8 cellular contexts compared by ENCODE assay signal in genomic region chr6:37565267-37566208, GRCh38.
DNase-seq lines count a peak whose midpoint lies in the region; ATAC-seq and TF ChIP-seq lines count a peak whose summit lies in the region.

No MANE protein-coding gene starts in this region.

- ATAC-seq in lower lobe of right lung (peak in 1 of 2 donors; percentile 17), HG02610 (IDR thresholded peaks at IDR 0.05; ENCODE audit: unreplicated experiment) (no peak)

- H3K27ac ChIP-seq in lower lobe of right lung (no peak overlapping the region), transverse colon (no peak overlapping the region)

- H3K4me1 ChIP-seq in lower lobe of right lung = peaks cover 10% of the 10 kb centered on the region
- peaks cover 0 to 7% (median 3%) of the 10 kb centered on the region in 4 donors for H3K4me1 ChIP-seq in transverse colon

- TF ChIP-seq EP300 in transverse colon (IDR thresholded peaks at IDR 0.05; ENCODE audit: low read depth) = no peak

- TF ChIP-seq POLR2A in transverse colon (IDR thresholded peaks at IDR 0.05) = no peak

- H3K4me3 ChIP-seq in astrocyte of the spinal cord (ENCODE audit: low read depth, low read length) (peak overlapping the region; percentile 43), lower lobe of right lung (peak overlapping the region; percentile 37), transverse colon (peak overlapping the region in 2 of 4 donors; percentile 13 to 40)

- H3K27me3 ChIP-seq in lower lobe of right lung (ENCODE audit: low read depth) (peaks cover 35% of the 10 kb centered on the region), transverse colon (peaks cover 59% of the 10 kb centered on the region)

- intact Hi-C loops in lower lobe of right lung (cut with DNase I) = no loop called here
- intact Hi-C loops in transverse colon (cut with DNase I; ENCODE audit: low total_unique reads) = loop anchor here (5.0 to 10.0 kb wide), 3 partner anchors 81 to 241 kb away; no protein-coding TSS in a partner anchor

- H3K9me3 ChIP-seq in lower lobe of right lung = no peaks in the 10 kb centered on the region
- no peaks in the 10 kb centered on the region for H3K9me3 ChIP-seq in transverse colon

- TF ChIP-seq CTCF in astrocyte of the spinal cord (IDR thresholded peaks at IDR 0.05; ENCODE audit: low read depth, low read length) = peak; percentile 26
- TF ChIP-seq CTCF in lower lobe of right lung (IDR thresholded peaks at IDR 0.05) = no peak
- TF ChIP-seq CTCF in transverse colon (IDR thresholded peaks at IDR 0.05) = no peak

- in situ Hi-C loops in astrocyte of the spinal cord (cut with HindIII; ENCODE audit: low sequenced_read_pairs) (no loop called here), transverse colon (cut with MboI; ENCODE audit: low pct_ligation_motif_present in 1 of 4, low pct_unique_long_range_greater_than_20kb in 1 of 4, low sequenced_read_pairs in 3 of 4) (no loop called here)

- DNase-seq in DMS79 (lab: John Stamatoyannopoulos, UW) (peak; percentile 60), NCI-H1694 treated with DMSO at 0.1 percent for 48 hours (lab: John Stamatoyannopoulos, UW) (peak; percentile 89), astrocyte of the spinal cord (ENCODE audit: low read depth, low spot score) (no peak), lower lobe of right lung (no peak), mucosa of gallbladder (ENCODE audit: low spot score) (no peak), transverse colon (no peak), NCI-H2107 treated with DMSO at 0.1 percent for 48 hours (lab: John Stamatoyannopoulos, UW; ENCODE audit: unreplicated experiment) (no peak)

- no peaks in the 10 kb centered on the region for H3K36me3 ChIP-seq in lower lobe of right lung
- no peaks in the 10 kb centered on the region for H3K36me3 ChIP-seq in transverse colon

- WGBS in transverse colon (ENCODE audit: low coverage in 1 of 2), 2 donors = 23 to 51% methylated on average over 5 to 19 of the region's 21 CpGs

Comparison
In these comparisons a context has a peak if more than half of its experiments do, and no peak if none do; other contexts are left out.
1. DNase-seq: peak in DMS79 (single experiment) and NCI-H1694 treated with DMSO at 0.1 percent for 48 hours (single experiment); none in astrocyte of the spinal cord (single experiment), lower lobe of right lung (single experiment), mucosa of gallbladder (single experiment), transverse colon (single experiment) and NCI-H2107 treated with DMSO at 0.1 percent for 48 hours (single experiment).